ENCODE assay signal across 22 cellular contexts in genomic region chr6:93806409-93807270, GRCh38.
"Had no signal": no experiment of that assay in that cellular context is flagged by ENCODE, and none has a peak within 500 bp of the region (broad histone marks: within the 10 kb centered on the region; RNA-seq: fewer than 3 reads in every experiment).

No MANE protein-coding gene starts in this region.

- H3K4me3 ChIP-seq: body of pancreas, colonic mucosa had no signal

- H3K27ac ChIP-seq: body of pancreas, colonic mucosa had no signal

- H3K36me3 Mint-ChIP-seq: activated naive CD8-positive, alpha-beta T cell had no signal

- H3K27me3 ChIP-seq: body of pancreas, colonic mucosa had no signal

- ATAC-seq: activated CD8-positive, alpha-beta T cell treated with anti-CD3 and anti-CD28 coated beads for 36 hours; activated T-cell treated with anti-CD3 and anti-CD28 coated beads, Interleukin-2, amount 50 U/mL, for 4 hours; activated T-helper 17 cell treated with anti-CD3 and anti-CD28 coated beads, Interleukin-2, amount 50 U/mL, for 72 hours; body of pancreas; esophagus mucosa had no signal

- H3K9me3 ChIP-seq: body of pancreas, colonic mucosa had no signal

- H3K4me1 Mint-ChIP-seq: activated T-helper 17 cell treated with anti-CD3 and anti-CD28 coated beads, Interleukin-2, amount 50 U/mL, for 72 hours had no signal

- H3K4me1 ChIP-seq: body of pancreas, colonic mucosa had no signal

- H3K4me3 Mint-ChIP-seq: activated CD8-positive, alpha-beta T cell treated with anti-CD3 and anti-CD28 coated beads for 36 hours; activated naive CD8-positive, alpha-beta T cell; activated T-cell treated with anti-CD3 and anti-CD28 coated beads, Interleukin-2, amount 50 U/mL, for 4 hours; activated T-helper 17 cell treated with anti-CD3 and anti-CD28 coated beads, Interleukin-2, amount 50 U/mL, for 72 hours had no signal

- H3K27me3 Mint-ChIP-seq: activated CD8-positive, alpha-beta T cell treated with anti-CD3 and anti-CD28 coated beads for 36 hours; activated naive CD8-positive, alpha-beta T cell; activated T-helper 17 cell treated with anti-CD3 and anti-CD28 coated beads, Interleukin-2, amount 50 U/mL, for 72 hours had no signal

- H3K27ac Mint-ChIP-seq: activated CD8-positive, alpha-beta T cell treated with anti-CD3 and anti-CD28 coated beads for 36 hours; activated naive CD8-positive, alpha-beta T cell; activated T-helper 17 cell treated with anti-CD3 and anti-CD28 coated beads, Interleukin-2, amount 50 U/mL, for 72 hours had no signal

- DNase-seq: activated CD4-positive, alpha-beta T cell treated with anti-CD3 and anti-CD28 coated beads for 48 hours; activated CD4-positive, alpha-beta T cell treated with anti-CD3 and anti-CD28 coated beads, Interleukin-2, amount 50 U/mL, for 1 hour; activated CD4-positive, alpha-beta T cell treated with anti-CD3 and anti-CD28 coated beads, Interleukin-2, amount 50 U/mL, for 48 hours; activated CD8-positive, alpha-beta memory T cell treated with anti-CD3 and anti-CD28 coated beads for 24 hours; activated CD8-positive, alpha-beta T cell treated with anti-CD3 and anti-CD28 coated beads for 36 hours; activated effector memory CD4-positive, alpha-beta T cell treated with Interleukin-2 at 50 U/mL for 16 hours; activated gamma-delta T cell treated with Interleukin-2 at 50 U/mL for 16 hours; activated naive CD4-positive, alpha-beta T cell treated with anti-CD3 and anti-CD28 coated beads, Interleukin-2, amount 50 U/mL, for 16 hours; activated naive CD4-positive, alpha-beta T cell treated with Interleukin-2 at 50 U/mL for 16 hours; activated T-cell treated with anti-CD3 and anti-CD28 coated beads, Interleukin-2, amount 50 U/mL, for 4 hours; amygdala; aorta; body of pancreas; caudate nucleus; colonic mucosa; effector CD8-positive, alpha-beta T cell; foreskin fibroblast; head of caudate nucleus; T-helper 2 cell had no signal

- H3K36me3 ChIP-seq: colonic mucosa had no signal
